In genomic region chr4:3780347-3781171, GRCh38 we compare ENCODE assay signal across 11 cellular contexts. TPM values are rescaled to one million over a fixed set of nuclear protein-coding genes. Genes with fewer than 3 reads are reported as not detected.
A peak's percentile ranks its signal among the peaks of the same experiment; 100 is the strongest.
DNase-seq lines count a peak whose midpoint lies in the region; ATAC-seq and TF ChIP-seq lines count a peak whose summit lies in the region.
"Had no signal": no experiment of that assay in that cellular context is flagged by ENCODE, and none has a peak within 500 bp of the region (broad histone marks: within the 10 kb centered on the region; RNA-seq: fewer than 3 reads in every experiment).

No MANE protein-coding gene starts in this region.

- no peaks in the 10 kb centered on the region for H3K9me3 Mint-ChIP-seq in activated naive CD4-positive, alpha-beta T cell treated with anti-CD3 and anti-CD28 coated beads, Interleukin-2, amount 50 U/mL, for 72 hours
- H3K9me3 Mint-ChIP-seq in activated naive CD4-positive, alpha-beta T cell treated with anti-CD3 and anti-CD28 coated beads, Interleukin-2, amount 10 ng/mL, durations not matched to agents 7 days and 5 days: peaks cover 5% of the 10 kb centered on the region
- H3K9me3 Mint-ChIP-seq in WTC11: no peaks in the 10 kb centered on the region
- peaks cover 4 to 11% of the 10 kb centered on the region in 2 donors for H3K9me3 Mint-ChIP-seq in stimulated activated naive B cell treated with anti-CD40 and anti-IgM and Interleukin-4, amounts not matched to agents 10 μg/mL and 1 μg/mL and 100 μg/mL, for 72 hours
- H3K9me3 Mint-ChIP-seq in activated T-helper 2 cell treated with anti-CD3 and anti-CD28 coated beads, Interferon-gamma antibody, Interleukin-2, Interleukin-4, amounts not matched to agents 10 μg/mL and 5 μg/mL and 100 μg/mL, durations not matched to agents 14 hours and 24 hours and 36 hours: no peaks in the 10 kb centered on the region
- H3K9me3 Mint-ChIP-seq: natural killer cell treated with Interleukin-12 subunit alpha and Interleukin-12 subunit beta and Interleukin-15 and Interleukin-18, amount 100 ng/mL, for 72 hours had no signal

- no peaks in the 10 kb centered on the region for H3K27me3 Mint-ChIP-seq in activated naive CD4-positive, alpha-beta T cell treated with anti-CD3 and anti-CD28 coated beads, Interleukin-2, amount 10 ng/mL, durations not matched to agents 7 days and 5 days
- no peaks in the 10 kb centered on the region for H3K27me3 Mint-ChIP-seq in WTC11 (ENCODE audit: low read depth)
- peaks cover 6 to 9% of the 10 kb centered on the region in 2 donors for H3K27me3 Mint-ChIP-seq in stimulated activated naive B cell treated with anti-CD40 and anti-IgM and Interleukin-4, amounts not matched to agents 10 μg/mL and 1 μg/mL and 100 μg/mL, for 72 hours
- H3K27me3 Mint-ChIP-seq in activated T-helper 2 cell treated with anti-CD3 and anti-CD28 coated beads, Interferon-gamma antibody, Interleukin-2, Interleukin-4, amounts not matched to agents 10 μg/mL and 5 μg/mL and 100 μg/mL, durations not matched to agents 14 hours and 24 hours and 36 hours (ENCODE audit: low read depth): no peaks in the 10 kb centered on the region

- peak; percentile 10 to 25 for ATAC-seq in activated naive CD4-positive, alpha-beta T cell treated with anti-CD3 and anti-CD28 coated beads, Interleukin-2, amount 50 U/mL, for 72 hours
- peak; percentile 6; the same call in 1 of the 2 replicates for ATAC-seq in WTC11
- ATAC-seq in stimulated activated naive B cell treated with anti-CD40 and anti-IgM and Interleukin-4, amounts not matched to agents 10 μg/mL and 1 μg/mL and 100 μg/mL, for 72 hours (replicated peaks): no peak
- ATAC-seq in GM21619 (IDR thresholded peaks at IDR 0.05; ENCODE audit: unreplicated experiment): no peak
- ATAC-seq: natural killer cell treated with Interleukin-12 subunit alpha and Interleukin-12 subunit beta and Interleukin-15 and Interleukin-18, amount 100 ng/mL, for 72 hours had no signal

- DNase-seq in activated naive CD4-positive, alpha-beta T cell treated with anti-CD3 and anti-CD28 coated beads, Interleukin-2, amount 50 U/mL, for 72 hours (ENCODE audit: low spot score in 2 of 2): no peak
- no peak for DNase-seq in activated naive CD4-positive, alpha-beta T cell treated with anti-CD3 and anti-CD28 coated beads, Interleukin-2, amount 10 ng/mL, durations not matched to agents 7 days and 5 days
- DNase-seq in WTC11 (ENCODE audit: low spot score) (no peak), G401 (ENCODE audit: low spot score) (no peak)
- DNase-seq in stimulated activated naive B cell treated with anti-CD40 and anti-IgM and Interleukin-4, amounts not matched to agents 10 μg/mL and 1 μg/mL and 100 μg/mL, for 72 hours: no peak
- no peak for DNase-seq in activated T-helper 2 cell treated with anti-CD3 and anti-CD28 coated beads, Interferon-gamma antibody, Interleukin-2, Interleukin-4, amounts not matched to agents 10 μg/mL and 5 μg/mL and 100 μg/mL, durations not matched to agents 14 hours and 24 hours and 36 hours (ENCODE audit: low spot score)
- DNase-seq: foreskin melanocyte, NCI-H187 had no signal

- CTCF ChIA-PET in activated naive CD4-positive, alpha-beta T cell treated with anti-CD3 and anti-CD28 coated beads, Interleukin-2, amount 10 ng/mL, durations not matched to agents 7 days and 5 days (lab: Charles Lee): no interaction called here
- CTCF ChIA-PET in WTC11 (lab: Charles Lee): interaction anchor here (0.9 to 9.7 kb wide), 7 partner anchors 12 to 300 kb away, joined by 3 to 87 read pairs (median 4); partner anchors contain the start of gene ADRA2C

- no peak overlapping the region for H3K27ac Mint-ChIP-seq in activated naive CD4-positive, alpha-beta T cell treated with anti-CD3 and anti-CD28 coated beads, Interleukin-2, amount 50 U/mL, for 72 hours
- H3K27ac Mint-ChIP-seq in activated naive CD4-positive, alpha-beta T cell treated with anti-CD3 and anti-CD28 coated beads, Interleukin-2, amount 10 ng/mL, durations not matched to agents 7 days and 5 days: no peak overlapping the region
- H3K27ac Mint-ChIP-seq in WTC11: no peak overlapping the region
- H3K27ac Mint-ChIP-seq in stimulated activated naive B cell treated with anti-CD40 and anti-IgM and Interleukin-4, amounts not matched to agents 10 μg/mL and 1 μg/mL and 100 μg/mL, for 72 hours: peak overlapping the region; percentile 1
- no peak overlapping the region for H3K27ac Mint-ChIP-seq in activated T-helper 2 cell treated with anti-CD3 and anti-CD28 coated beads, Interferon-gamma antibody, Interleukin-2, Interleukin-4, amounts not matched to agents 10 μg/mL and 5 μg/mL and 100 μg/mL, durations not matched to agents 14 hours and 24 hours and 36 hours
- H3K27ac Mint-ChIP-seq: natural killer cell treated with Interleukin-12 subunit alpha and Interleukin-12 subunit beta and Interleukin-15 and Interleukin-18, amount 100 ng/mL, for 72 hours had no signal

- H3K4me3 Mint-ChIP-seq in activated naive CD4-positive, alpha-beta T cell treated with anti-CD3 and anti-CD28 coated beads, Interleukin-2, amount 10 ng/mL, durations not matched to agents 7 days and 5 days: no peak overlapping the region
- H3K4me3 Mint-ChIP-seq in WTC11: no peak overlapping the region
- no peak overlapping the region for H3K4me3 Mint-ChIP-seq in stimulated activated naive B cell treated with anti-CD40 and anti-IgM and Interleukin-4, amounts not matched to agents 10 μg/mL and 1 μg/mL and 100 μg/mL, for 72 hours
- no peak overlapping the region for H3K4me3 Mint-ChIP-seq in activated T-helper 2 cell treated with anti-CD3 and anti-CD28 coated beads, Interferon-gamma antibody, Interleukin-2, Interleukin-4, amounts not matched to agents 10 μg/mL and 5 μg/mL and 100 μg/mL, durations not matched to agents 14 hours and 24 hours and 36 hours (ENCODE audit: low read depth)
- H3K4me3 Mint-ChIP-seq: natural killer cell treated with Interleukin-12 subunit alpha and Interleukin-12 subunit beta and Interleukin-15 and Interleukin-18, amount 100 ng/mL, for 72 hours had no signal

- POLR2A ChIA-PET in WTC11 (lab: Charles Lee): interaction anchor here (1.5 kb wide), 1 partner anchor 13 kb away, joined by 3 read pairs; no protein-coding TSS in a partner anchor

- TF ChIP-seq CTCF in WTC11 (IDR thresholded peaks at IDR 0.05): no peak

- TF ChIP-seq RAD21 in Ishikawa (IDR thresholded peaks at IDR 0.05; ENCODE audit: low read depth): no peak

- TF ChIP-seq EP300 in Ishikawa (IDR thresholded peaks at IDR 0.05; ENCODE audit: borderline replicate concordance): no peak

- intact Hi-C loops in activated T-helper 2 cell treated with anti-CD3 and anti-CD28 coated beads, Interferon-gamma antibody, Interleukin-2, Interleukin-4, amounts not matched to agents 10 μg/mL and 5 μg/mL and 100 μg/mL, durations not matched to agents 14 hours and 24 hours and 36 hours (cut with micrococcal nuclease): no loop called here

- H3K4me1 Mint-ChIP-seq in activated naive CD4-positive, alpha-beta T cell treated with anti-CD3 and anti-CD28 coated beads, Interleukin-2, amount 10 ng/mL, durations not matched to agents 7 days and 5 days: no peaks in the 10 kb centered on the region
- H3K4me1 Mint-ChIP-seq in WTC11: peaks cover 3% of the 10 kb centered on the region
- H3K4me1 Mint-ChIP-seq in stimulated activated naive B cell treated with anti-CD40 and anti-IgM and Interleukin-4, amounts not matched to agents 10 μg/mL and 1 μg/mL and 100 μg/mL, for 72 hours: no peaks in the 10 kb centered on the region
- H3K4me1 Mint-ChIP-seq in activated T-helper 2 cell treated with anti-CD3 and anti-CD28 coated beads, Interferon-gamma antibody, Interleukin-2, Interleukin-4, amounts not matched to agents 10 μg/mL and 5 μg/mL and 100 μg/mL, durations not matched to agents 14 hours and 24 hours and 36 hours (ENCODE audit: low read depth): no peaks in the 10 kb centered on the region

- H3K36me3 Mint-ChIP-seq in activated naive CD4-positive, alpha-beta T cell treated with anti-CD3 and anti-CD28 coated beads, Interleukin-2, amount 50 U/mL, for 72 hours: no peaks in the 10 kb centered on the region
- no peaks in the 10 kb centered on the region for H3K36me3 Mint-ChIP-seq in activated naive CD4-positive, alpha-beta T cell treated with anti-CD3 and anti-CD28 coated beads, Interleukin-2, amount 10 ng/mL, durations not matched to agents 7 days and 5 days
- H3K36me3 Mint-ChIP-seq in WTC11: no peaks in the 10 kb centered on the region
- H3K36me3 Mint-ChIP-seq in stimulated activated naive B cell treated with anti-CD40 and anti-IgM and Interleukin-4, amounts not matched to agents 10 μg/mL and 1 μg/mL and 100 μg/mL, for 72 hours: peaks cover 0 to 3% of the 10 kb centered on the region in 2 donors
- H3K36me3 Mint-ChIP-seq in activated T-helper 2 cell treated with anti-CD3 and anti-CD28 coated beads, Interferon-gamma antibody, Interleukin-2, Interleukin-4, amounts not matched to agents 10 μg/mL and 5 μg/mL and 100 μg/mL, durations not matched to agents 14 hours and 24 hours and 36 hours (ENCODE audit: low read depth): no peaks in the 10 kb centered on the region
- H3K36me3 Mint-ChIP-seq: natural killer cell treated with Interleukin-12 subunit alpha and Interleukin-12 subunit beta and Interleukin-15 and Interleukin-18, amount 100 ng/mL, for 72 hours had no signal

- in situ Hi-C loops in G401 (cut with HindIII; ENCODE audit: low sequenced_read_pairs): no loop called here

TF ChIP-seq in Ishikawa, 13 proteins besides CTCF, POLR2A, EP300 and RAD21 (continues in another document):
- no peak for TF ChIP-seq FOXM1 (IDR thresholded peaks at IDR 0.05; ENCODE audit: borderline replicate concordance, low read depth)
- no peak for TF ChIP-seq CREB1 (IDR thresholded peaks at IDR 0.05; ENCODE audit: low read depth)

TF ChIP-seq in WTC11, 78 proteins besides CTCF, POLR2A, EP300 and RAD21:
- TF ChIP-seq IRF1 (CRISPR knock-in tag; IDR thresholded peaks at IDR 0.05) (peak; percentile 37; the same call in 1 of the 2 replicates), GRHL2 (CRISPR knock-in tag; IDR thresholded peaks at IDR 0.05; ENCODE audit: insufficient replicate concordance, severe bottlenecking) (no peak), TP53 (CRISPR knock-in tag; IDR thresholded peaks at IDR 0.05) (no peak)
TF ChIP-seq in WTC11: peak in this region for 1.

RNA-seq across cellular contexts. Expression of gene ADRA2C, which starts 14.4 kb away (rescaled TPM):
- under 1 TPM in 1 of 2 donors, not detected in 1; 0.35 TPM for total RNA-seq in activated naive CD4-positive, alpha-beta T cell treated with anti-CD3 and anti-CD28 coated beads, Interleukin-2, amount 50 U/mL, for 72 hours
- total RNA-seq in WTC11 (2021): 19.8 to 21.8 TPM (median 20.7 TPM) in 3 replicates
- 7.9 and 11.7 TPM in 2 replicates for total RNA-seq in G401 (2014; rRNA removed; shearing (Covaris generic))
- not detected in 2 replicates for total RNA-seq in activated T-helper 2 cell treated with anti-CD3 and anti-CD28 coated beads, Interferon-gamma antibody, Interleukin-2, Interleukin-4, amounts not matched to agents 10 μg/mL and 5 μg/mL and 100 μg/mL, durations not matched to agents 14 hours and 24 hours and 36 hours
- total RNA-seq: natural killer cell treated with Interleukin-12 subunit alpha and Interleukin-12 subunit beta and Interleukin-15 and Interleukin-18, amount 100 ng/mL, for 72 hours had no signal

Comparison
In these comparisons a context has a peak if more than half of its experiments do, and no peak if none do; other contexts are left out.
1. ATAC-seq: peak in activated naive CD4-positive, alpha-beta T cell treated with anti-CD3 and anti-CD28 coated beads, Interleukin-2, amount 50 U/mL, for 72 hours (2 of 2) and WTC11 (single experiment); none in stimulated activated naive B cell treated with anti-CD40 and anti-IgM and Interleukin-4, amounts not matched to agents 10 μg/mL and 1 μg/mL and 100 μg/mL, for 72 hours (0 of 2) and GM21619 (single experiment).